18 cellular contexts compared by ENCODE assay signal in genomic region chr6:34150766-34151165, GRCh38. TPM values are rescaled to one million over a fixed set of nuclear protein-coding genes. Genes with fewer than 3 reads are reported as not detected.
"Had no signal": no experiment of that assay in that cellular context is flagged by ENCODE, and none has a peak within 500 bp of the region (broad histone marks: within the 10 kb centered on the region; RNA-seq: fewer than 3 reads in every experiment).

No MANE protein-coding gene starts in this region.

- H3K27me3 ChIP-seq: uterus had no signal

- ATAC-seq: activated CD8-positive, alpha-beta memory T cell treated with anti-CD3 and anti-CD28 coated beads, Interleukin-2, amount 10 ng/mL, durations not matched to agents 7 days and 5 days; left lobe of liver; stimulated activated effector memory CD8-positive, alpha-beta T cell treated with anti-CD3 and anti-CD28 coated beads, Interleukin-12 subunit alpha, Interleukin-12 subunit beta, amount 100 ng/mL, for 72 hours had no signal

- H3K4me3 Mint-ChIP-seq: activated CD8-positive, alpha-beta memory T cell treated with anti-CD3 and anti-CD28 coated beads, Interleukin-2, amount 10 ng/mL, durations not matched to agents 7 days and 5 days; activated naive CD4-positive, alpha-beta T cell treated with anti-CD3 and anti-CD28 coated beads for 36 hours; dendritic cell treated with granulocyte-macrophage colony-stimulating factor and Interleukin-4, amounts not matched to agents 40 ng/mL and 50 ng/mL, for 4 days; stimulated activated effector memory CD8-positive, alpha-beta T cell treated with anti-CD3 and anti-CD28 coated beads, Interleukin-12 subunit alpha, Interleukin-12 subunit beta, amount 100 ng/mL, for 72 hours; T-helper 2 cell treated with Interferon-gamma antibody and Interleukin-4, amounts not matched to agents 5 μg/mL and 100 μg/mL, for 36 hours had no signal

- H3K4me1 ChIP-seq: parathyroid adenoma, uterus had no signal

- H3K36me3 ChIP-seq: thyroid gland, uterus had no signal

- H3K9me3 Mint-ChIP-seq: activated naive CD4-positive, alpha-beta T cell treated with anti-CD3 and anti-CD28 coated beads for 36 hours; dendritic cell treated with granulocyte-macrophage colony-stimulating factor and Interleukin-4, amounts not matched to agents 40 ng/mL and 50 ng/mL, for 4 days; neural crest cell; stimulated activated effector memory CD8-positive, alpha-beta T cell treated with anti-CD3 and anti-CD28 coated beads, Interleukin-12 subunit alpha, Interleukin-12 subunit beta, amount 100 ng/mL, for 72 hours; T-helper 2 cell treated with Interferon-gamma antibody and Interleukin-4, amounts not matched to agents 5 μg/mL and 100 μg/mL, for 36 hours had no signal

- H3K27ac Mint-ChIP-seq: activated CD8-positive, alpha-beta memory T cell treated with anti-CD3 and anti-CD28 coated beads, Interleukin-2, amount 10 ng/mL, durations not matched to agents 7 days and 5 days; activated naive CD4-positive, alpha-beta T cell treated with anti-CD3 and anti-CD28 coated beads for 36 hours; dendritic cell treated with granulocyte-macrophage colony-stimulating factor and Interleukin-4, amounts not matched to agents 40 ng/mL and 50 ng/mL, for 4 days; stimulated activated effector memory CD8-positive, alpha-beta T cell treated with anti-CD3 and anti-CD28 coated beads, Interleukin-12 subunit alpha, Interleukin-12 subunit beta, amount 100 ng/mL, for 72 hours; T-helper 2 cell treated with Interferon-gamma antibody and Interleukin-4, amounts not matched to agents 5 μg/mL and 100 μg/mL, for 36 hours had no signal

- DNase-seq: activated CD4-positive, alpha-beta T cell treated with anti-CD3 and anti-CD28 coated beads for 1 hour; activated CD4-positive, alpha-beta T cell treated with anti-CD3 and anti-CD28 coated beads, Interleukin-2, amount 50 U/mL, for 48 hours; activated CD8-positive, alpha-beta memory T cell treated with anti-CD3 and anti-CD28 coated beads, Interleukin-2, amount 10 ng/mL, durations not matched to agents 7 days and 5 days; activated naive CD4-positive, alpha-beta T cell treated with anti-CD3 and anti-CD28 coated beads for 36 hours; activated T-cell treated with anti-CD3 and anti-CD28 coated beads, Interleukin-2, amount 50 U/mL, for 48 hours; central memory CD4-positive, alpha-beta T cell; erythroblast; retina; SW 1271; uterus had no signal

- H3K4me3 ChIP-seq: skin epidermis, thyroid gland, uterus had no signal

- H3K9me3 ChIP-seq: thyroid gland, uterus had no signal

- H3K9ac ChIP-seq: parathyroid adenoma had no signal

- H3K36me3 Mint-ChIP-seq: activated CD8-positive, alpha-beta memory T cell treated with anti-CD3 and anti-CD28 coated beads, Interleukin-2, amount 10 ng/mL, durations not matched to agents 7 days and 5 days; stimulated activated effector memory CD8-positive, alpha-beta T cell treated with anti-CD3 and anti-CD28 coated beads, Interleukin-12 subunit alpha, Interleukin-12 subunit beta, amount 100 ng/mL, for 72 hours had no signal

RNA-seq across cellular contexts. Expression of gene GRM4, which starts 4.9 kb away (rescaled TPM):
- total RNA-seq: activated CD8-positive, alpha-beta memory T cell treated with anti-CD3 and anti-CD28 coated beads, Interleukin-2, amount 10 ng/mL, durations not matched to agents 7 days and 5 days; left lobe of liver; neural crest cell had no signal
